Comparison of ENCODE assay signal across 17 cellular contexts in genomic region chr3:171982829-171983228, GRCh38. TPM values are rescaled to one million over a fixed set of nuclear protein-coding genes. Genes with fewer than 3 reads are reported as not detected.
DNase-seq lines count a peak whose midpoint lies in the region; ATAC-seq and TF ChIP-seq lines count a peak whose summit lies in the region.
"Had no signal": no experiment of that assay in that cellular context is flagged by ENCODE, and none has a peak within 500 bp of the region (broad histone marks: within the 10 kb centered on the region; RNA-seq: fewer than 3 reads in every experiment).

No MANE protein-coding gene starts in this region.

- TF ChIP-seq CTCF in HFF-Myc (IDR thresholded peaks at IDR 0.05; ENCODE audit: low read depth, low read length, missing control alignments), result no peak
- no peak for TF ChIP-seq CTCF in hepatocyte (IDR thresholded peaks at IDR 0.05; ENCODE audit: poor library complexity)
- no peak for TF ChIP-seq CTCF in upper lobe of left lung (IDR thresholded peaks at IDR 0.05)

- H3K4me1 ChIP-seq in hepatocyte (ENCODE audit: insufficient read depth), result no peaks in the 10 kb centered on the region
- H3K4me1 ChIP-seq in upper lobe of left lung, result peaks cover 0 to 11% (median 1%) of the 10 kb centered on the region in 4 donors
- H3K4me1 ChIP-seq: transverse colon had no signal

- peak; percentile 94 for ATAC-seq in SK-N-SH treated with all-trans-retinoic acid at 6 μM for 48 hours
- no peak for ATAC-seq in upper lobe of left lung (ENCODE audit: low FRiP score in 2 of 2)
- no peak for ATAC-seq in HG03159 (IDR thresholded peaks at IDR 0.05; ENCODE audit: unreplicated experiment)
- no peak for ATAC-seq in GM19324 (IDR thresholded peaks at IDR 0.05; ENCODE audit: low FRiP score, unreplicated experiment)
- ATAC-seq: K562, WTC11 had no signal

- no peaks in the 10 kb centered on the region for H3K9me3 ChIP-seq in hepatocyte (ENCODE audit: low read depth)
- no peaks in the 10 kb centered on the region for H3K9me3 ChIP-seq in upper lobe of left lung
- H3K9me3 ChIP-seq: esophagus muscularis mucosa, transverse colon had no signal

- 55% methylated on average over 2 of the region's 2 CpGs for WGBS in hepatocyte (ENCODE audit: low lambda C conversion rate, missing lambda C conversion rate)
- WGBS in upper lobe of left lung, 2 donors, result 60 to 79% methylated on average over 2 of the region's 2 CpGs

- H3K36me3 ChIP-seq in hepatocyte (replicated peaks; ENCODE audit: insufficient read depth, low read depth) (no peaks in the 10 kb centered on the region), upper lobe of left lung (no peaks in the 10 kb centered on the region)
- H3K36me3 ChIP-seq: esophagus muscularis mucosa, transverse colon had no signal

- H3K9me2 ChIP-seq in hepatocyte (replicated peaks; ENCODE audit: insufficient read depth), result no peaks in the 10 kb centered on the region

- no peak overlapping the region for H3K4me3 ChIP-seq in HFF-Myc (replicated peaks; ENCODE audit: low read depth, low read length)
- no peak overlapping the region for H3K4me3 ChIP-seq in hepatocyte
- H3K4me3 ChIP-seq in upper lobe of left lung, result no peak overlapping the region
- H3K4me3 ChIP-seq: coronary artery, esophagus muscularis mucosa, K562, transverse colon had no signal

- H3K79me2 ChIP-seq in hepatocyte, result no peaks in the 10 kb centered on the region

- TF ChIP-seq POLR2A in upper lobe of left lung (IDR thresholded peaks at IDR 0.05), result no peak

- peak overlapping the region; percentile 4 for H3K27ac ChIP-seq in hepatocyte
- H3K27ac ChIP-seq in upper lobe of left lung, result no peak overlapping the region
- H3K27ac ChIP-seq: coronary artery, esophagus muscularis mucosa, transverse colon had no signal

- no peaks in the 10 kb centered on the region for H4K20me1 ChIP-seq in hepatocyte (ENCODE audit: insufficient read depth, poor library complexity, severe bottlenecking)

- TF ChIP-seq EP300 in upper lobe of left lung (IDR thresholded peaks at IDR 0.05), result no peak

- DNase-seq in AG08395 (ENCODE audit: low spot score) (peak; percentile 56), HFF-Myc (ENCODE audit: extremely low read depth, low read depth) (peak; percentile 72), hepatocyte (ENCODE audit: low spot score) (peak; percentile 31), mucosa of gallbladder (ENCODE audit: low spot score) (no peak), upper lobe of left lung (no peak)
- DNase-seq: activated naive CD8-positive, alpha-beta T cell treated with anti-CD3 and anti-CD28 coated beads, Interleukin-2, amount 10 ng/mL, durations not matched to agents 7 days and 5 days; AML-193; DMS79; NCI-H187; transverse colon had no signal

- H3K27me3 ChIP-seq in hepatocyte (no peaks in the 10 kb centered on the region), upper lobe of left lung (no peaks in the 10 kb centered on the region)
- H3K27me3 ChIP-seq: esophagus muscularis mucosa, transverse colon had no signal

- H2AFZ ChIP-seq in hepatocyte, result no peak overlapping the region

- no peak overlapping the region for H3K4me2 ChIP-seq in hepatocyte

TF ChIP-seq in SK-N-SH treated with all-trans-retinoic acid at 6 μM for 48 hours, 23 proteins besides CTCF, POLR2A, EP300 and RAD21:
- no peak for TF ChIP-seq GLIS3 (CRISPR knock-in tag; IDR thresholded peaks at IDR 0.05)
- no peak for TF ChIP-seq RARB (CRISPR knock-in tag; IDR thresholded peaks at IDR 0.05)
- no peak for TF ChIP-seq ZNF565 (CRISPR knock-in tag; conservative IDR thresholded peaks at IDR 0.05; ENCODE audit: low read depth)
- no peak for TF ChIP-seq TOX (CRISPR knock-in tag; IDR thresholded peaks at IDR 0.05; ENCODE audit: borderline replicate concordance)
- no peak for TF ChIP-seq PPARA (CRISPR knock-in tag; IDR thresholded peaks at IDR 0.05; ENCODE audit: borderline replicate concordance)
- TF ChIP-seq ESRRG (CRISPR knock-in tag; IDR thresholded peaks at IDR 0.05), result no peak
- TF ChIP-seq ZC3H10 (CRISPR knock-in tag; IDR thresholded peaks at IDR 0.05), result no peak
- TF ChIP-seq CSDC2 (CRISPR knock-in tag; IDR thresholded peaks at IDR 0.05), result no peak
- no peak for TF ChIP-seq ZNF70 (CRISPR knock-in tag; IDR thresholded peaks at IDR 0.05)
- no peak for TF ChIP-seq CREB5 (CRISPR knock-in tag; IDR thresholded peaks at IDR 0.05; ENCODE audit: low read depth)
TF ChIP-seq in SK-N-SH treated with all-trans-retinoic acid at 6 μM for 48 hours: peak in this region for 0.

RNA-seq across cellular contexts. Expression of gene FNDC3B, which starts 56.5 kb away (rescaled TPM):
- total RNA-seq in hepatocyte, result 91.9 and 113 TPM in 2 replicates
- polyA plus RNA-seq in hepatocyte, result 61.2 and 66.3 TPM in 2 replicates
- total RNA-seq in mucosa of gallbladder, result 103 TPM
- total RNA-seq in upper lobe of left lung, result 100 to 1,000 TPM in 5 of 6 donors, 10 to 100 TPM in 1; 73.3 to 167 (median 119) TPM

Comparison
In these comparisons a context has a peak if more than half of its experiments do, and no peak if none do; other contexts are left out.
1. DNase-seq: peak in AG08395 (single experiment), HFF-Myc (single experiment) and hepatocyte (single experiment); none in mucosa of gallbladder (single experiment) and upper lobe of left lung (0 of 2).